ENCODE assay signal across 8 cellular contexts in the genomic region with DNA sequence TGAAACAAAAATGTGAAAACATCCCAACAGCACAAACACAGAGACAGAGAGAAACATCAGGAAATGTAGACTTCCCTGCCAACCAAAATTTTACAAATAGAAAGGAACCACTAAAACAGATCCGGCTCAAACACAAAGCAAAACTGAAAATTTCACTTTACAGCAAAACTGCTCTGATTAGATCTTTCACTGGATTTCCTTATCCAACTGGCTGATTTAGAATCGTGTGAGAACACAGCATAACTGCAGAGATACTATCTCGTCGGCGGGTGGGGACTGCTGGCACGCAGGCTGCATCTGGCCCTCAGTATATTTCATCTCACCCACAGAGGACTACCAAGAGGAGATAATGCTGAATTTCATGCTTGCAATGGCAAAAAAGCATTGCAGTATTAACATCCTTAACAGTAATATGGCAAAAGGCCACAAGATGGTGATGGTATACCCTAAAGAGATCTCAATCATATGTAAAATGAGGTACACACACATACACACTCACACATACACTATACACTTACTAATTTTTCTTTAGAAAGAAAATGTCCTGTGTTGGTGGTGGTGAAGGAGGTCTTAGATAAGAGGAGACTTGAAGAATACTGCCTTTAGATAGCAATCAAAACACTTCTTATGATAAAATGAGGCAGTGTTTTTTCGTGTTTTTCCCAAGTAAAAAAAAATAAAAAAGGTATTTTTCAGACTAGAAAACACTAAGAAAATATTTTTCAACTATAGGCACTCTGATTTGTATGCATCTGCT. TPM values are rescaled to one million over a fixed set of nuclear protein-coding genes. Genes with fewer than 3 reads are reported as not detected.
DNase-seq lines count a peak whose midpoint lies in the region; ATAC-seq and TF ChIP-seq lines count a peak whose summit lies in the region.

No MANE protein-coding gene starts in this region.

- peak overlapping the region; percentile 76 to 87 for H3K4me3 Mint-ChIP-seq in CD14-positive monocyte
- H3K4me3 Mint-ChIP-seq in endodermal cell = no peak overlapping the region

- intact Hi-C loops in CD14-positive monocyte (cut with micrococcal nuclease) = loop anchor here (2.0 to 5.0 kb wide), 3 partner anchors 95 to 159 kb away; no protein-coding TSS in a partner anchor

- 83 to 88% methylated on average over 1 to 7 of the region's 7 CpGs for WGBS in endodermal cell (ENCODE audit: insufficient coverage in 1 of 2, insufficient read length in 1 of 2), 2 experiments
- WGBS in thymus = 2% methylated on average over 7 of the region's 7 CpGs

- no peaks in the 10 kb centered on the region for H3K36me3 Mint-ChIP-seq in CD14-positive monocyte
- no peaks in the 10 kb centered on the region for H3K36me3 Mint-ChIP-seq in endodermal cell (ENCODE audit: low read depth)

- H3K4me3 ChIP-seq in endodermal cell (ENCODE audit: low read length) (no peak overlapping the region), thymus (ENCODE audit: low read length) (peak overlapping the region; percentile 40)

- H3K27ac ChIP-seq in endodermal cell (ENCODE audit: low read depth, low read length) = no peak overlapping the region
- peak overlapping the region; percentile 85 for H3K27ac ChIP-seq in thymus (ENCODE audit: low read depth)

- H3K27ac Mint-ChIP-seq in CD14-positive monocyte (peak overlapping the region; percentile 40 to 78 (median 61)), endodermal cell (no peak overlapping the region)

- no peaks in the 10 kb centered on the region for H3K36me3 ChIP-seq in endodermal cell (ENCODE audit: control insufficient read depth, insufficient read depth, low read length)
- H3K36me3 ChIP-seq in thymus (ENCODE audit: control insufficient read depth, insufficient read depth) = no peaks in the 10 kb centered on the region

- no peak overlapping the region for H3K9ac ChIP-seq in endodermal cell (ENCODE audit: extremely low read depth, low read length, poor library complexity, severe bottlenecking)

- ATAC-seq in GM18870 (IDR thresholded peaks at IDR 0.05; ENCODE audit: unreplicated experiment) (peak; percentile 91), HG03064 (IDR thresholded peaks at IDR 0.05; ENCODE audit: low read depth, unreplicated experiment) (peak; percentile 91)

- DNase-seq in CD14-positive monocyte (ENCODE audit: low spot score) = no peak
- DNase-seq in NCI-H2227 treated with DMSO at 0.1 percent for 48 hours (lab: John Stamatoyannopoulos, UW) = peak; percentile 75
- DNase-seq in activated CD4-positive, alpha-beta T cell treated with anti-CD3 and anti-CD28 coated beads for 48 hours = peak; percentile 74
- no peak for DNase-seq in endodermal cell
- DNase-seq in myocyte (ENCODE audit: low read depth) = peak; percentile 80

- H3K27me3 ChIP-seq in endodermal cell (ENCODE audit: control insufficient read depth, insufficient read depth, low read length, poor library complexity, severe bottlenecking) (no peaks in the 10 kb centered on the region), thymus (ENCODE audit: control insufficient read depth, insufficient read depth) (no peaks in the 10 kb centered on the region)

- H3K4me1 ChIP-seq in endodermal cell (ENCODE audit: control insufficient read depth, insufficient read depth, low read length) = no peaks in the 10 kb centered on the region
- H3K4me1 ChIP-seq in thymus (ENCODE audit: control insufficient read depth, insufficient read depth, low read length) = peaks cover 4% of the 10 kb centered on the region

- peaks cover 0 to 2% (median 2%) of the 10 kb centered on the region in 3 donors for H3K27me3 Mint-ChIP-seq in CD14-positive monocyte (ENCODE audit: low read depth in 3 of 3)
- no peaks in the 10 kb centered on the region for H3K27me3 Mint-ChIP-seq in endodermal cell (ENCODE audit: insufficient read depth)

- H3K9me3 Mint-ChIP-seq in CD14-positive monocyte (peaks cover 0 to 4% (median 0%) of the 10 kb centered on the region in 7 donors), endodermal cell (no peaks in the 10 kb centered on the region)

- H3K4me1 Mint-ChIP-seq in CD14-positive monocyte (peaks cover 15% of the 10 kb centered on the region), endodermal cell (peaks cover 2% of the 10 kb centered on the region)

- H3K9me3 ChIP-seq in endodermal cell (ENCODE audit: control insufficient read depth, low read length) (no peaks in the 10 kb centered on the region), thymus (ENCODE audit: control insufficient read depth) (no peaks in the 10 kb centered on the region)

- TF ChIP-seq CTCF in CD14-positive monocyte (IDR thresholded peaks at IDR 0.05) (peak; percentile 82), endodermal cell (conservative IDR thresholded peaks at IDR 0.05) (peak; percentile 74)

RNA-seq across cellular contexts. Expression of a gene that starts 10.6 kb away (rescaled TPM):
- 1 to 10 TPM; 4.7 to 9.3 TPM for polyA plus RNA-seq in CD14-positive monocyte
- 10 to 100 TPM; 25.6 to 26.5 TPM for total RNA-seq in endodermal cell
- 27.2 TPM for polyA plus RNA-seq in endodermal cell (2013, experiment 1 of 2)
- 31.1 TPM for polyA plus RNA-seq in endodermal cell (2013, experiment 2 of 2)
- 26.6 and 35.0 TPM in 2 replicates for total RNA-seq in myocyte
- 11.3 TPM for polyA plus RNA-seq in myocyte (2012)
- 12.5 TPM for polyA plus RNA-seq in thymus

RNA-seq across cellular contexts. Expression of a gene that starts 36.8 kb away (rescaled TPM):
- polyA plus RNA-seq in CD14-positive monocyte (10 to 100 TPM in 1 of 2 donors, 1 to 10 TPM in 1; 8.6 to 10.2 TPM), thymus (16.4 TPM)
- total RNA-seq in endodermal cell (10 to 100 TPM; 80.2 to 81.6 TPM), myocyte (84.6 and 119 TPM in 2 replicates)
- polyA plus RNA-seq in endodermal cell (2013, experiment 1 of 2) = 81.4 TPM
- polyA plus RNA-seq in endodermal cell (2013, experiment 2 of 2) = 81.6 TPM
- polyA plus RNA-seq in myocyte (2012) = 21.3 TPM

Comparison
In these comparisons a context has a peak if more than half of its experiments do, and no peak if none do; other contexts are left out.
1. DNase-seq: peak in NCI-H2227 treated with DMSO at 0.1 percent for 48 hours (single experiment), activated CD4-positive, alpha-beta T cell treated with anti-CD3 and anti-CD28 coated beads for 48 hours (single experiment) and myocyte (single experiment); none in CD14-positive monocyte (single experiment) and endodermal cell (single experiment).